In genomic region chr5:32042571-32042970, GRCh38 we compare ENCODE assay signal across 20 cellular contexts.
A peak's percentile ranks its signal among the peaks of the same experiment; 100 is the strongest.
DNase-seq lines count a peak whose midpoint lies in the region; ATAC-seq and TF ChIP-seq lines count a peak whose summit lies in the region.
"Had no signal": no experiment of that assay in that cellular context is flagged by ENCODE, and none has a peak within 500 bp of the region (broad histone marks: within the 10 kb centered on the region; RNA-seq: fewer than 3 reads in every experiment).

No MANE protein-coding gene starts in this region.

- peaks cover 4% of the 10 kb centered on the region for H3K27me3 Mint-ChIP-seq in Caco-2 (ENCODE audit: insufficient read depth, unreplicated experiment)
- H3K27me3 Mint-ChIP-seq in naive thymus-derived CD4-positive, alpha-beta T cell, result no peaks in the 10 kb centered on the region
- H3K27me3 Mint-ChIP-seq: activated naive CD8-positive, alpha-beta T cell treated with anti-CD3 and anti-CD28 coated beads, Interleukin-2, amount 10 ng/mL, durations not matched to agents 7 days and 5 days; central memory CD8-positive, alpha-beta T cell had no signal

- TF ChIP-seq EP300 in esophagus muscularis mucosa (IDR thresholded peaks at IDR 0.05) (no peak), stomach (IDR thresholded peaks at IDR 0.05) (no peak)

- peaks cover 12% of the 10 kb centered on the region for H3K4me1 ChIP-seq in Caco-2
- H3K4me1 ChIP-seq in naive thymus-derived CD4-positive, alpha-beta T cell (ENCODE audit: control insufficient read depth in 2 of 2, insufficient read depth in 2 of 2, low read length in 2 of 2), result no peaks in the 10 kb centered on the region
- peaks cover 11 to 22% (median 12%) of the 10 kb centered on the region in 4 donors for H3K4me1 ChIP-seq in esophagus muscularis mucosa
- H3K4me1 ChIP-seq in stomach, result peaks cover 0 to 12% (median 0%) of the 10 kb centered on the region in 4 donors

- no peaks in the 10 kb centered on the region for H3K9me3 ChIP-seq in Caco-2
- no peaks in the 10 kb centered on the region for H3K9me3 ChIP-seq in naive thymus-derived CD4-positive, alpha-beta T cell (ENCODE audit: control insufficient read depth in 2 of 3, low read length in 3 of 3)
- no peaks in the 10 kb centered on the region for H3K9me3 ChIP-seq in esophagus muscularis mucosa
- peaks cover 0 to 17% (median 8%) of the 10 kb centered on the region in 4 donors for H3K9me3 ChIP-seq in stomach
- H3K9me3 ChIP-seq: vagina had no signal

- POLR2A ChIA-PET in Caco-2 (lab: Charles Lee), result no interaction called here
- POLR2A ChIA-PET in naive thymus-derived CD4-positive, alpha-beta T cell (lab: Charles Lee), result no interaction called here

- no peaks in the 10 kb centered on the region for H3K36me3 ChIP-seq in Caco-2 (ENCODE audit: control insufficient read depth, insufficient read depth, low read length)
- no peaks in the 10 kb centered on the region for H3K36me3 ChIP-seq in naive thymus-derived CD4-positive, alpha-beta T cell (ENCODE audit: control insufficient read depth in 2 of 3, insufficient read depth in 3 of 3, low read length in 3 of 3)
- peaks cover 0 to 24% (median 11%) of the 10 kb centered on the region in 4 donors for H3K36me3 ChIP-seq in esophagus muscularis mucosa
- H3K36me3 ChIP-seq in stomach, result peaks cover 0 to 25% (median 5%) of the 10 kb centered on the region in 4 donors
- H3K36me3 ChIP-seq: vagina had no signal

- no peak overlapping the region for H3K4me3 ChIP-seq in Caco-2 (ENCODE audit: low read depth, low read length)
- H3K4me3 ChIP-seq in naive thymus-derived CD4-positive, alpha-beta T cell (ENCODE audit: low read length), result no peak overlapping the region
- H3K4me3 ChIP-seq in esophagus muscularis mucosa, result no peak overlapping the region
- H3K4me3 ChIP-seq in stomach, result no peak overlapping the region
- H3K4me3 ChIP-seq: vagina had no signal

- H3K4me3 Mint-ChIP-seq in Caco-2 (ENCODE audit: unreplicated experiment), result peak overlapping the region; percentile 7
- H3K4me3 Mint-ChIP-seq in naive thymus-derived CD4-positive, alpha-beta T cell, result no peak overlapping the region
- H3K4me3 Mint-ChIP-seq: activated naive CD8-positive, alpha-beta T cell treated with anti-CD3 and anti-CD28 coated beads, Interleukin-2, amount 10 ng/mL, durations not matched to agents 7 days and 5 days; activated T-cell treated with anti-CD3 and anti-CD28 coated beads, Interleukin-2, amount 50 U/mL, for 4 hours; central memory CD8-positive, alpha-beta T cell; natural killer cell had no signal

- intact Hi-C loops in Caco-2 (cut with micrococcal nuclease; ENCODE audit: unreplicated experiment), result no loop called here
- intact Hi-C loops in naive thymus-derived CD4-positive, alpha-beta T cell (cut with micrococcal nuclease), result no loop called here
- intact Hi-C loops in esophagus muscularis mucosa (cut with DNase I), result no loop called here
- intact Hi-C loops in stomach (cut with DNase I; ENCODE audit: low total_unique reads), result no loop called here

- WGBS in esophagus muscularis mucosa, result 61% methylated on average over 7 of the region's 7 CpGs
- 64 to 79% (median 76%) methylated on average over 7 of the region's 7 CpGs for WGBS in stomach, 5 donors

- TF ChIP-seq POLR2A in esophagus muscularis mucosa (IDR thresholded peaks at IDR 0.05; ENCODE audit: low read depth) (no peak), stomach (IDR thresholded peaks at IDR 0.05) (no peak)

- CTCF ChIA-PET in Caco-2 (lab: Charles Lee), result no interaction called here
- CTCF ChIA-PET in naive thymus-derived CD4-positive, alpha-beta T cell (lab: Charles Lee), result no interaction called here

- H3K4me1 Mint-ChIP-seq in Caco-2 (ENCODE audit: low read depth, unreplicated experiment), result peaks cover 18% of the 10 kb centered on the region
- no peaks in the 10 kb centered on the region for H3K4me1 Mint-ChIP-seq in naive thymus-derived CD4-positive, alpha-beta T cell
- H3K4me1 Mint-ChIP-seq: activated naive CD8-positive, alpha-beta T cell treated with anti-CD3 and anti-CD28 coated beads, Interleukin-2, amount 10 ng/mL, durations not matched to agents 7 days and 5 days; central memory CD8-positive, alpha-beta T cell; natural killer cell had no signal

- no peaks in the 10 kb centered on the region for H3K27me3 ChIP-seq in Caco-2 (replicated peaks; ENCODE audit: control insufficient read depth, insufficient read depth, low read length)
- no peaks in the 10 kb centered on the region for H3K27me3 ChIP-seq in naive thymus-derived CD4-positive, alpha-beta T cell (ENCODE audit: control insufficient read depth in 2 of 2, insufficient read depth in 2 of 2, low read length in 2 of 2)
- H3K27me3 ChIP-seq in esophagus muscularis mucosa, result no peaks in the 10 kb centered on the region
- H3K27me3 ChIP-seq in stomach, result no peaks in the 10 kb centered on the region
- H3K27me3 ChIP-seq: vagina had no signal

- TF ChIP-seq CTCF in Caco-2 (IDR thresholded peaks at IDR 0.05; ENCODE audit: insufficient read depth in 1 of 2, low read depth in 1 of 2, low read length in 1 of 2, severe bottlenecking in 1 of 2, unreplicated experiment in 1 of 2) (no peak), esophagus muscularis mucosa (IDR thresholded peaks at IDR 0.05) (no peak), stomach (IDR thresholded peaks at IDR 0.05) (no peak)

- DNase-seq in Caco-2 (peak; percentile 16 to 69), NOMO-1 (lab: John Stamatoyannopoulos, UW; ENCODE audit: unreplicated experiment in 2 of 2) (peak; percentile 96 to 100), epithelial cell of prostate (ENCODE audit: low read depth, low spot score) (no peak), esophagus muscularis mucosa (ENCODE audit: extremely low spot score) (no peak), stomach (no peak)
- no peak for DNase-seq in naive thymus-derived CD4-positive, alpha-beta T cell
- no peak for DNase-seq in stimulated activated CD4-positive, alpha-beta T cell treated with anti-CD3 and anti-CD28 coated beads, Interleukin-4, amount 100 ng/mL, for 4 hours
- DNase-seq: activated CD4-positive, alpha-beta T cell treated with anti-CD3 and anti-CD28 coated beads for 4 hours; activated naive CD8-positive, alpha-beta T cell treated with anti-CD3 and anti-CD28 coated beads, Interleukin-2, amount 10 ng/mL, durations not matched to agents 7 days and 5 days; activated T-cell treated with anti-CD3 and anti-CD28 coated beads, Interleukin-2, amount 50 U/mL, for 4 hours; DMS 273 treated with DMSO at 0.1 percent for 48 hours; natural killer cell; NCI-H2029 treated with DMSO at 0.1 percent for 48 hours; NCI-H526; right cardiac atrium; RPMI8226; stimulated activated CD4-positive, alpha-beta T cell treated with anti-CD3 and anti-CD28 coated beads, Interleukin-4, amount 100 ng/mL, for 1 hour had no signal

- BruUV-seq in Caco-2 (replicated peaks; lab: Mats Ljungman, UMichigan), result no TSS peak

- H3K9me3 Mint-ChIP-seq in Caco-2 (ENCODE audit: unreplicated experiment), result no peaks in the 10 kb centered on the region
- H3K9me3 Mint-ChIP-seq in naive thymus-derived CD4-positive, alpha-beta T cell, result peaks cover 0 to 4% (median 0%) of the 10 kb centered on the region in 11 donors
- H3K9me3 Mint-ChIP-seq: activated naive CD8-positive, alpha-beta T cell treated with anti-CD3 and anti-CD28 coated beads, Interleukin-2, amount 10 ng/mL, durations not matched to agents 7 days and 5 days; activated T-cell treated with anti-CD3 and anti-CD28 coated beads, Interleukin-2, amount 50 U/mL, for 4 hours; central memory CD8-positive, alpha-beta T cell; natural killer cell had no signal

- peaks cover 14% of the 10 kb centered on the region for H3K36me3 Mint-ChIP-seq in Caco-2 (ENCODE audit: insufficient read depth, unreplicated experiment)
- H3K36me3 Mint-ChIP-seq in naive thymus-derived CD4-positive, alpha-beta T cell, result peaks cover 0 to 5% (median 0%) of the 10 kb centered on the region in 5 donors
- H3K36me3 Mint-ChIP-seq: activated naive CD8-positive, alpha-beta T cell treated with anti-CD3 and anti-CD28 coated beads, Interleukin-2, amount 10 ng/mL, durations not matched to agents 7 days and 5 days; natural killer cell had no signal

- H3K27ac Mint-ChIP-seq in Caco-2 (ENCODE audit: unreplicated experiment), result peak overlapping the region; percentile 82
- H3K27ac Mint-ChIP-seq in naive thymus-derived CD4-positive, alpha-beta T cell, result no peak overlapping the region
- H3K27ac Mint-ChIP-seq: activated naive CD8-positive, alpha-beta T cell treated with anti-CD3 and anti-CD28 coated beads, Interleukin-2, amount 10 ng/mL, durations not matched to agents 7 days and 5 days; natural killer cell had no signal

- H3K27ac ChIP-seq in epithelial cell of prostate (peak overlapping the region; percentile 58), esophagus muscularis mucosa (replicated peaks in 1 of 4) (no peak overlapping the region), stomach (no peak overlapping the region)
- no peak overlapping the region for H3K27ac ChIP-seq in naive thymus-derived CD4-positive, alpha-beta T cell (ENCODE audit: low read depth, low read length)
- H3K27ac ChIP-seq: vagina had no signal

- ATAC-seq in naive thymus-derived CD4-positive, alpha-beta T cell, result peak; percentile 73
- ATAC-seq in HG03159 (IDR thresholded peaks at IDR 0.05; ENCODE audit: unreplicated experiment), result no peak
- ATAC-seq: activated T-cell treated with anti-CD3 and anti-CD28 coated beads, Interleukin-2, amount 50 U/mL, for 4 hours; natural killer cell had no signal

Comparison
In these comparisons a context has a peak if more than half of its experiments do, and no peak if none do; other contexts are left out.
1. DNase-seq: peak in Caco-2 (2 of 2) and NOMO-1 (2 of 2); none in epithelial cell of prostate (single experiment), naive thymus-derived CD4-positive, alpha-beta T cell (0 of 9), esophagus muscularis mucosa (single experiment), stimulated activated CD4-positive, alpha-beta T cell treated with anti-CD3 and anti-CD28 coated beads, Interleukin-4, amount 100 ng/mL, for 4 hours (0 of 2) and stomach (single experiment).